ENCODE assay signal across 20 cellular contexts in genomic region chr14:69300601-69301221, GRCh38. TPM values are rescaled to one million over a fixed set of nuclear protein-coding genes. Genes with fewer than 3 reads are reported as not detected.
DNase-seq lines count a peak whose midpoint lies in the region; ATAC-seq and TF ChIP-seq lines count a peak whose summit lies in the region.
"Had no signal": no experiment of that assay in that cellular context is flagged by ENCODE, and none has a peak within 500 bp of the region (broad histone marks: within the 10 kb centered on the region; RNA-seq: fewer than 3 reads in every experiment).

No MANE protein-coding gene starts in this region.

- H3K27me3 ChIP-seq in spleen (replicated peaks in 1 of 7), result peaks cover 0 to 18% (median 0%) of the 10 kb centered on the region in 7 donors

- no peak for DNase-seq in left ventricle myocardium superior
- no peak for DNase-seq in Right ventricle myocardium inferior (ENCODE audit: missing footprints)
- peak; percentile 34 for DNase-seq in fibroblast of mammary gland (ENCODE audit: low read depth)
- peak; percentile 9 for DNase-seq in spleen
- no peak for DNase-seq in GM10266 (ENCODE audit: extremely low spot score)
- DNase-seq in effector CD4-positive, alpha-beta T cell, result no peak
- DNase-seq: C1 segment of cervical spinal cord; CD8-positive, alpha-beta memory T cell; DMS53; EL; HCEC 1CT; MM.1S; NCI-H1092; NCI-H146; NCI-H2081; NCI-H510A; NCI-H774; SHP77 had no signal

- no peak overlapping the region for H3K27ac ChIP-seq in spleen

- ATAC-seq in left ventricle myocardium superior (peak; percentile 32), Right ventricle myocardium inferior (no peak), HG03521 (IDR thresholded peaks at IDR 0.05; ENCODE audit: unreplicated experiment) (no peak)
- ATAC-seq: GM23338 had no signal

- peaks cover 0 to 7% (median 0%) of the 10 kb centered on the region in 6 donors for H3K4me1 ChIP-seq in spleen

- 72 to 84% (median 76%) methylated on average over 4 of the region's 4 CpGs for WGBS in spleen, 5 donors

- TF ChIP-seq POLR2A in spleen (IDR thresholded peaks at IDR 0.05), result no peak

- H3K4me3 ChIP-seq in fibroblast of mammary gland (ENCODE audit: control insufficient read depth, low read depth, low read length), result no peak overlapping the region
- no peak overlapping the region for H3K4me3 ChIP-seq in spleen
- H3K4me3 ChIP-seq: GM23338 had no signal

- H3K36me3 ChIP-seq in spleen, result no peaks in the 10 kb centered on the region

- intact Hi-C loops in left ventricle myocardium superior (cut with micrococcal nuclease) (no loop called here), Right ventricle myocardium inferior (cut with DNase I) (no loop called here), spleen (cut with DNase I; ENCODE audit: low total_unique reads) (no loop called here)

- TF ChIP-seq CTCF in fibroblast of mammary gland (conservative IDR thresholded peaks at IDR 0.05; ENCODE audit: control insufficient read depth, insufficient read depth, low read depth, low read length), result no peak
- TF ChIP-seq CTCF in spleen (IDR thresholded peaks at IDR 0.05 in 8 of 11, conservative IDR thresholded peaks at IDR 0.05 in 3 of 11), result no peak
- no peak for TF ChIP-seq CTCF in GM10266 (IDR thresholded peaks at IDR 0.05; ENCODE audit: control insufficient read depth, insufficient read depth, low read depth, missing control alignments)

- H3K9me3 ChIP-seq in spleen, result no peaks in the 10 kb centered on the region

RNA-seq across cellular contexts. Expression of gene GALNT16, which starts 40.8 kb away (rescaled TPM):
- total RNA-seq in left ventricle myocardium superior, result 101 TPM
- total RNA-seq in Right ventricle myocardium inferior, result 94.9 TPM
- 10 to 100 TPM in 5 of 7 donors, 1 to 10 TPM in 2; 6.7 to 36.4 (median 14.7) TPM for total RNA-seq in spleen
- 1 to 10 TPM; 2.1 to 5.3 (median 2.1) TPM for polyA plus RNA-seq in spleen
- polyA plus RNA-seq: CD8-positive, alpha-beta memory T cell had no signal

Comparison
In these comparisons a context has a peak if more than half of its experiments do, and no peak if none do; other contexts are left out.
1. DNase-seq: peak in fibroblast of mammary gland (single experiment) and spleen (single experiment); none in left ventricle myocardium superior (single experiment), Right ventricle myocardium inferior (single experiment), GM10266 (single experiment) and effector CD4-positive, alpha-beta T cell (single experiment).